Comparison of ENCODE assay signal across 13 cellular contexts in genomic region chr21:44867464-44867863, GRCh38. TPM values are rescaled to one million over a fixed set of nuclear protein-coding genes. Genes with fewer than 3 reads are reported as not detected.
DNase-seq lines count a peak whose midpoint lies in the region; ATAC-seq and TF ChIP-seq lines count a peak whose summit lies in the region.
"Had no signal": no experiment of that assay in that cellular context is flagged by ENCODE, and none has a peak within 500 bp of the region (broad histone marks: within the 10 kb centered on the region; RNA-seq: fewer than 3 reads in every experiment).

No MANE protein-coding gene starts in this region.

- no CpG with 5 or more reads among the region's 15 CpGs for WGBS in mesendoderm (ENCODE audit: extremely low coverage, insufficient coverage, low lambda C conversion rate)
- WGBS in prostate gland, result 87% methylated on average over 15 of the region's 15 CpGs

- H3K18ac ChIP-seq in mesendoderm (ENCODE audit: low read length), result no peak overlapping the region

- H3K27me3 Mint-ChIP-seq in activated naive CD8-positive, alpha-beta T cell, result no peaks in the 10 kb centered on the region
- H3K27me3 Mint-ChIP-seq in CD14-positive monocyte (ENCODE audit: low read depth in 3 of 3), result no peaks in the 10 kb centered on the region

- H4K8ac ChIP-seq in mesendoderm (ENCODE audit: low read depth, low read length), result no peak overlapping the region

- H3K27me3 ChIP-seq in left ventricle myocardium inferior (ENCODE audit: low read depth) (no peaks in the 10 kb centered on the region), mesendoderm (ENCODE audit: insufficient read depth, low read length, poor library complexity) (no peaks in the 10 kb centered on the region), upper lobe of right lung (no peaks in the 10 kb centered on the region), prostate gland (replicated peaks; ENCODE audit: insufficient read depth) (no peaks in the 10 kb centered on the region)

- intact Hi-C loops in Right ventricle myocardium superior (cut with DNase I), result no loop called here
- intact Hi-C loops in left ventricle myocardium inferior (cut with micrococcal nuclease), result no loop called here
- intact Hi-C loops in upper lobe of right lung (cut with DNase I), result no loop called here
- intact Hi-C loops in CD14-positive monocyte (cut with micrococcal nuclease), result loop anchor here in 1 of 2 donors (5.0 kb wide), 1 partner anchor 65 kb away; the partner anchor contains the start of gene UBE2G2
- intact Hi-C loops in prostate gland (cut with DNase I), result no loop called here

- H3K9me3 ChIP-seq in left ventricle myocardium inferior (replicated peaks), result no peaks in the 10 kb centered on the region
- H3K9me3 ChIP-seq in upper lobe of right lung, result no peaks in the 10 kb centered on the region
- no peaks in the 10 kb centered on the region for H3K9me3 ChIP-seq in prostate gland

- no peak overlapping the region for H3K4me2 ChIP-seq in mesendoderm (ENCODE audit: low read length)
- H3K4me2 ChIP-seq: KMS-11 had no signal

- no peaks in the 10 kb centered on the region for H3K9me3 Mint-ChIP-seq in activated naive CD8-positive, alpha-beta T cell (ENCODE audit: low read depth)
- peaks cover 0 to under 1% (median 0%) of the 10 kb centered on the region in 7 donors for H3K9me3 Mint-ChIP-seq in CD14-positive monocyte

- ATAC-seq in Right ventricle myocardium superior (ENCODE audit: poor library complexity), result no peak
- ATAC-seq in upper lobe of right lung, result no peak

- no peak overlapping the region for H2AK5ac ChIP-seq in mesendoderm (ENCODE audit: low read length)

- no peak overlapping the region for H2BK5ac ChIP-seq in mesendoderm (ENCODE audit: low read length)

- H3K56ac ChIP-seq in mesendoderm (ENCODE audit: low read length), result peak overlapping the region; percentile 2

- H2BK120ac ChIP-seq in mesendoderm (ENCODE audit: low read depth, low read length), result no peak overlapping the region

- H3K27ac ChIP-seq in left ventricle myocardium inferior (replicated peaks) (no peak overlapping the region), mesendoderm (ENCODE audit: low read depth, low read length) (no peak overlapping the region), upper lobe of right lung (no peak overlapping the region), prostate gland (no peak overlapping the region)
- H3K27ac ChIP-seq: KMS-11, PC-9 had no signal

- peaks cover 83% of the 10 kb centered on the region for H3K4me1 Mint-ChIP-seq in activated naive CD8-positive, alpha-beta T cell (ENCODE audit: low read depth)
- H3K4me1 Mint-ChIP-seq in CD14-positive monocyte, result peaks cover 82% of the 10 kb centered on the region

- H3K36me3 ChIP-seq in left ventricle myocardium inferior (peaks cover 23% of the 10 kb centered on the region), mesendoderm (ENCODE audit: control insufficient read depth, insufficient read depth, low read length) (peaks cover 2% of the 10 kb centered on the region), upper lobe of right lung (peaks cover 36% of the 10 kb centered on the region), prostate gland (peaks cover 0 to 3% of the 10 kb centered on the region in 2 donors)

- H3K4me1 ChIP-seq in left ventricle myocardium inferior (peaks cover 89% of the 10 kb centered on the region), mesendoderm (ENCODE audit: control insufficient read depth, low read depth, low read length) (peaks cover 25% of the 10 kb centered on the region), upper lobe of right lung (peaks cover 69% of the 10 kb centered on the region), prostate gland (replicated peaks) (peaks cover 26% of the 10 kb centered on the region)

- TF ChIP-seq CTCF in left ventricle myocardium inferior (IDR thresholded peaks at IDR 0.05; ENCODE audit: borderline replicate concordance) (no peak), upper lobe of right lung (IDR thresholded peaks at IDR 0.05) (no peak), CD14-positive monocyte (IDR thresholded peaks at IDR 0.05) (no peak), prostate gland (IDR thresholded peaks at IDR 0.05) (no peak)

- H3K4ac ChIP-seq in mesendoderm (ENCODE audit: low read depth, low read length), result no peak overlapping the region

- H3K79me2 ChIP-seq in mesendoderm (ENCODE audit: control insufficient read depth, insufficient read depth, low read length), result peaks cover 91% of the 10 kb centered on the region

- H4K5ac ChIP-seq in mesendoderm (ENCODE audit: low read length), result no peak overlapping the region

- H3K79me1 ChIP-seq in mesendoderm (ENCODE audit: low read length), result peaks cover 36% of the 10 kb centered on the region

- no peak overlapping the region for H3K23ac ChIP-seq in mesendoderm (ENCODE audit: low read length)

- no peak overlapping the region for H2BK15ac ChIP-seq in mesendoderm (replicated peaks; ENCODE audit: low read depth)

- no peak for TF ChIP-seq POLR2A in prostate gland (IDR thresholded peaks at IDR 0.05)

- peak overlapping the region; percentile 78 for H3K4me3 Mint-ChIP-seq in activated naive CD8-positive, alpha-beta T cell
- no peak overlapping the region for H3K4me3 Mint-ChIP-seq in CD14-positive monocyte

- peaks cover 8% of the 10 kb centered on the region for H3K36me3 Mint-ChIP-seq in activated naive CD8-positive, alpha-beta T cell
- H3K36me3 Mint-ChIP-seq in CD14-positive monocyte, result peaks cover 50% of the 10 kb centered on the region in 2 donors

- H3K4me3 ChIP-seq in left ventricle myocardium inferior (no peak overlapping the region), mesendoderm (ENCODE audit: low read length) (no peak overlapping the region), upper lobe of right lung (no peak overlapping the region), prostate gland (no peak overlapping the region)
- H3K4me3 ChIP-seq: PC-9 had no signal

- H3K27ac Mint-ChIP-seq in activated naive CD8-positive, alpha-beta T cell, result peak overlapping the region; percentile 89
- H3K27ac Mint-ChIP-seq in CD14-positive monocyte, result peak overlapping the region in 3 of 7 donors; percentile 15 to 76 (median 56)

- H3K9ac ChIP-seq in mesendoderm (ENCODE audit: low read length), result peak overlapping the region; percentile 38
- H3K9ac ChIP-seq: KMS-11 had no signal

- DNase-seq in Right ventricle myocardium superior (peak; percentile 22), left ventricle myocardium inferior (no peak), mesendoderm (no peak), upper lobe of right lung (peak; percentile 42), CD14-positive monocyte (ENCODE audit: low spot score) (no peak), prostate gland (ENCODE audit: low spot score) (no peak), superior temporal gyrus (ENCODE audit: extremely low spot score) (no peak)
- DNase-seq: effector CD4-positive, alpha-beta T cell; hippocampal formation; NCI-H2107; PC-9 had no signal

RNA-seq across cellular contexts. Expression of gene PTTG1IP, which starts 6.0 kb away (rescaled TPM):
- total RNA-seq in Right ventricle myocardium superior (133 TPM), left ventricle myocardium inferior (171 TPM), upper lobe of right lung (244 TPM), prostate gland (100 to 1,000 TPM; 216 to 244 TPM)
- polyA plus RNA-seq in mesendoderm (2013, experiment 1 of 2), result 106 TPM
- polyA plus RNA-seq in mesendoderm (2013, experiment 2 of 2), result 104 TPM
- 100 to 1,000 TPM; 206 to 238 TPM for polyA plus RNA-seq in CD14-positive monocyte

RNA-seq across cellular contexts. Expression of gene SUMO3, which starts 49.6 kb away (rescaled TPM):
- 66.5 TPM for total RNA-seq in Right ventricle myocardium superior
- total RNA-seq in left ventricle myocardium inferior, result 75.5 TPM
- polyA plus RNA-seq in mesendoderm (2013, experiment 1 of 2), result 156 TPM
- polyA plus RNA-seq in mesendoderm (2013, experiment 2 of 2), result 154 TPM
- 85.0 TPM for total RNA-seq in upper lobe of right lung
- polyA plus RNA-seq in CD14-positive monocyte, result 100 to 1,000 TPM; 109 to 112 TPM
- total RNA-seq in prostate gland, result 10 to 100 TPM; 78.3 to 92.2 TPM

RNA-seq across cellular contexts. Expression of gene ITGB2, which starts 53.2 kb away (rescaled TPM):
- 23.8 TPM for total RNA-seq in Right ventricle myocardium superior
- 18.6 TPM for total RNA-seq in left ventricle myocardium inferior
- 1.0 TPM for polyA plus RNA-seq in mesendoderm (2013, experiment 1 of 2)
- 1.1 TPM for polyA plus RNA-seq in mesendoderm (2013, experiment 2 of 2)
- 370 TPM for total RNA-seq in upper lobe of right lung
- polyA plus RNA-seq in CD14-positive monocyte, result 1,000 to 10,000 TPM; 1,470 to 1,628 TPM
- 10 to 100 TPM; 23.1 to 56.1 TPM for total RNA-seq in prostate gland

Comparison
In these comparisons a context has a peak if more than half of its experiments do, and no peak if none do; other contexts are left out.
1. DNase-seq: peak in Right ventricle myocardium superior (single experiment) and upper lobe of right lung (single experiment); none in left ventricle myocardium inferior (single experiment), mesendoderm (single experiment), CD14-positive monocyte (single experiment), prostate gland (single experiment) and superior temporal gyrus (single experiment).